In the genomic region with DNA sequence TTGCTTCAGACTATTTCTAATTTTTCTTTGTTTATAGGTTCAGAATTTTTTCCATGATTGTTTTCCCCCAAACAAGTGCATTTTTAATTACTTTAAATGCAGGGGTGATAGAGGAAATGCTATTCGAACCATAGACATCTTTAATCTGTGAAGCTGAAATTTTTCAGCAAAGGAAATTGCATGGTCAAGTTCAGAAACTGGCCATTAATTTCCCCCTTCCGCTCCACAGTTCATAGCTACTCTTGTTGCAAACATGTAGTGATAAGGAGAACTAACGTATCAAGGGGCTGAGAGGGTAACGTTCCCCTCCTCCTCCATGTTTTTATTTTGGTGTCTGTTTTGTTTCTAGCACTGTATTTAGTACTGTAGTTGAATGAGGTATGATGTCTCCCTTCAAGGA, we compare ENCODE assay signal across 21 cellular contexts. TPM values are rescaled to one million over a fixed set of nuclear protein-coding genes. Genes with fewer than 3 reads are reported as not detected.
"Had no signal": no experiment of that assay in that cellular context is flagged by ENCODE, and none has a peak within 500 bp of the region (broad histone marks: within the 10 kb centered on the region; RNA-seq: fewer than 3 reads in every experiment).

No MANE protein-coding gene starts in this region.

- FAIRE-seq: HepG2, RCC 7860 had no signal

- H3K4me2 ChIP-seq: KMS-11 had no signal

- DNase-seq: Kasumi-1, MM.1S, NCI-H1092 treated with DMSO at 0.1 percent for 48 hours, NCI-H1436, NCI-H187, NCI-H2029, NCI-H2081 treated with DMSO at 0.1 percent for 48 hours, NCI-H2171, NCI-H226, NCI-H446, NCI-H510A, NCI-H524 treated with DMSO at 0.1 percent for 48 hours, NCI-H69, NCI-H774, Right ventricle myocardium superior, RPMI8226 had no signal

- ATAC-seq: HepG2, SK-N-SH treated with all-trans-retinoic acid at 6 μM for 48 hours had no signal

- H3K27ac ChIP-seq: KMS-11 had no signal

- H3K9ac ChIP-seq: KMS-11 had no signal

RNA-seq across cellular contexts. Expression of a gene that starts 3.4 kb away (rescaled TPM):
- total RNA-seq: HepG2, HT1080, Right ventricle myocardium superior had no signal
- polyA plus RNA-seq: HepG2 had no signal
